1 cellular context compared by ENCODE assay signal in genomic region chr2:60880988-60881932, GRCh38.
TF ChIP-seq lines count a peak whose summit lies in the region.

REL (plus strand) TSS chr2:60881574; CDS start chr2:60881841, 267 bp downstream.

TF ChIP-seq in HepG2, 621 proteins besides CTCF, POLR2A, EP300 and RAD21 (continued from another document and continues in another):
- TF ChIP-seq CREB3 (CRISPR knock-in tag; IDR thresholded peaks at IDR 0.05) (0 out of 2 replicates have a peak, but pooled peaks have one; percentile 34), NFYB (CRISPR knock-in tag; IDR thresholded peaks at IDR 0.05) (0 out of 2 replicates have a peak, but pooled peaks have one; percentile 11), DRAP1 (CRISPR knock-in tag; IDR thresholded peaks at IDR 0.05) (peak; percentile 83), GLI4 (CRISPR knock-in tag; IDR thresholded peaks at IDR 0.05; ENCODE audit: borderline replicate concordance) (0 out of 2 replicates have a peak, but pooled peaks have one; percentile 70), ZNF234 (CRISPR knock-in tag; conservative IDR thresholded peaks at IDR 0.05) (0 out of 2 replicates have a peak, but pooled peaks have one; percentile 49), EHMT2 (IDR thresholded peaks at IDR 0.05; ENCODE audit: borderline replicate concordance, low read depth, low read length) (no peak), ZNF691 (CRISPR knock-in tag; IDR thresholded peaks at IDR 0.05; ENCODE audit: borderline replicate concordance, low read depth) (0 out of 2 replicates have a peak, but pooled peaks have one; percentile 44), ATF3 (CRISPR knock-in tag; IDR thresholded peaks at IDR 0.05) (peak; percentile 20; the same call in 1 of the 2 replicates), ZNF280D (CRISPR knock-in tag; IDR thresholded peaks at IDR 0.05) (peak; percentile 64), ZNF329 (CRISPR knock-in tag; IDR thresholded peaks at IDR 0.05; ENCODE audit: low read depth) (peak; percentile 50; the same call in 1 of the 2 replicates), MYNN (CRISPR knock-in tag; IDR thresholded peaks at IDR 0.05; ENCODE audit: low read depth) (no peak; the same call in 1 of the 2 replicates), ZNF446 (CRISPR knock-in tag; IDR thresholded peaks at IDR 0.05) (no peak; the same call in none of the 2 replicates), ZNF766 (CRISPR knock-in tag; IDR thresholded peaks at IDR 0.05; ENCODE audit: borderline replicate concordance) (peak; percentile 91), PREB (CRISPR knock-in tag; IDR thresholded peaks at IDR 0.05) (no peak), ZEB1 (IDR thresholded peaks at IDR 0.05; ENCODE audit: insufficient replicate concordance, low read depth) (peak; percentile 28), MXD1 (CRISPR knock-in tag; IDR thresholded peaks at IDR 0.05) (peak; percentile 78), PAX8 (CRISPR knock-in tag; IDR thresholded peaks at IDR 0.05; ENCODE audit: borderline replicate concordance) (0 out of 2 replicates have a peak, but pooled peaks have one; percentile 70), EED (CRISPR knock-in tag; IDR thresholded peaks at IDR 0.05) (peak; percentile 25), SYNCRIP (IDR thresholded peaks at IDR 0.05; ENCODE audit: insufficient read depth, low read depth, low read length) (no peak), ZNF124 (CRISPR knock-in tag; IDR thresholded peaks at IDR 0.05) (no peak), NR2F2 (IDR thresholded peaks at IDR 0.05; ENCODE audit: borderline replicate concordance, low read depth) (peak; percentile 39; the same call in 1 of the 2 replicates), ZNF672 (CRISPR knock-in tag; IDR thresholded peaks at IDR 0.05) (no peak), ZNF510 (CRISPR knock-in tag; IDR thresholded peaks at IDR 0.05; ENCODE audit: low read depth) (peak; percentile 98), ELF4 (CRISPR knock-in tag; IDR thresholded peaks at IDR 0.05; ENCODE audit: borderline replicate concordance) (no peak; the same call in 1 of the 2 replicates), NBN (conservative IDR thresholded peaks at IDR 0.05) (no peak), PTBP1 (IDR thresholded peaks at IDR 0.05; ENCODE audit: low read depth, low read length, poor library complexity, severe bottlenecking) (peak; percentile 36), ZNF20 (CRISPR knock-in tag; IDR thresholded peaks at IDR 0.05) (no peak), SNRNP70 (IDR thresholded peaks at IDR 0.05; ENCODE audit: low read depth, low read length) (no peak), DR1 (CRISPR knock-in tag; IDR thresholded peaks at IDR 0.05) (peak; percentile 43; the same call in 1 of the 2 replicates), IRF1 (CRISPR knock-in tag; IDR thresholded peaks at IDR 0.05; ENCODE audit: low read depth) (no peak), U2AF2 (IDR thresholded peaks at IDR 0.05; ENCODE audit: low read depth, low read length) (peak; percentile 28; the same call in 1 of the 2 replicates), SP2 (CRISPR knock-in tag; IDR thresholded peaks at IDR 0.05) (peak; percentile 26; the same call in 1 of the 2 replicates), EZH2 (conservative IDR thresholded peaks at IDR 0.05; ENCODE audit: low read depth, low read length) (no peak), CHD4 (IDR thresholded peaks at IDR 0.05; ENCODE audit: borderline replicate concordance, low read length) (no peak), BCLAF1 (IDR thresholded peaks at IDR 0.05) (no peak), ZBTB10 (CRISPR knock-in tag; IDR thresholded peaks at IDR 0.05; ENCODE audit: borderline replicate concordance) (peak; percentile 82), RFXANK (CRISPR knock-in tag; IDR thresholded peaks at IDR 0.05) (no peak), TBX3 (IDR thresholded peaks at IDR 0.05; ENCODE audit: borderline replicate concordance) (peak; percentile 62; the same call in 1 of the 2 replicates), ZNF276 (CRISPR knock-in tag; IDR thresholded peaks at IDR 0.05; ENCODE audit: low read depth) (0 out of 2 replicates have a peak, but pooled peaks have one; percentile 22), ZNF704 (CRISPR knock-in tag; IDR thresholded peaks at IDR 0.05; ENCODE audit: borderline replicate concordance) (peak; percentile 81; the same call in 1 of the 2 replicates), ZBTB44 (CRISPR knock-in tag; IDR thresholded peaks at IDR 0.05) (peak; percentile 15; the same call in 1 of the 2 replicates)
